ENCODE assay signal across 19 cellular contexts in genomic region chr6:167496707-167497106, GRCh38.
DNase-seq lines count a peak whose midpoint lies in the region; ATAC-seq and TF ChIP-seq lines count a peak whose summit lies in the region.
"Had no signal": no experiment of that assay in that cellular context is flagged by ENCODE, and none has a peak within 500 bp of the region (broad histone marks: within the 10 kb centered on the region; RNA-seq: fewer than 3 reads in every experiment).

No MANE protein-coding gene starts in this region.

- peaks cover 54% of the 10 kb centered on the region for H3K4me1 ChIP-seq in BLaER1
- peaks cover 12% of the 10 kb centered on the region for H3K4me1 ChIP-seq in endodermal cell (ENCODE audit: control insufficient read depth, insufficient read depth, low read length)
- H3K4me1 ChIP-seq in right lobe of liver, result peaks cover 0 to 63% (median 26%) of the 10 kb centered on the region in 4 donors
- no peaks in the 10 kb centered on the region for H3K4me1 ChIP-seq in prostate gland (replicated peaks)
- H3K4me1 ChIP-seq in HAP-1, result peaks cover 14% of the 10 kb centered on the region

- no peaks in the 10 kb centered on the region for H3K27me3 ChIP-seq in BLaER1
- H3K27me3 ChIP-seq in endodermal cell (ENCODE audit: control insufficient read depth, insufficient read depth, low read length, poor library complexity, severe bottlenecking), result no peaks in the 10 kb centered on the region
- H3K27me3 ChIP-seq in right lobe of liver, result no peaks in the 10 kb centered on the region
- no peaks in the 10 kb centered on the region for H3K27me3 ChIP-seq in prostate gland (replicated peaks; ENCODE audit: insufficient read depth)
- no peaks in the 10 kb centered on the region for H3K27me3 ChIP-seq in HAP-1 (ENCODE audit: low read depth)

- peak overlapping the region; percentile 79 for H3K4me2 ChIP-seq in BLaER1
- H3K4me2 ChIP-seq: SK-N-SH had no signal

- no peaks in the 10 kb centered on the region for H3K9me3 Mint-ChIP-seq in endodermal cell
- H3K9me3 Mint-ChIP-seq in HFFc6, result peaks cover 51% of the 10 kb centered on the region

- intact Hi-C loops in right lobe of liver (cut with DNase I) (no loop called here), prostate gland (cut with DNase I) (no loop called here), Right ventricle myocardium superior (cut with DNase I) (no loop called here)

- no peak overlapping the region for H3K9ac ChIP-seq in BLaER1
- H3K9ac ChIP-seq in endodermal cell (ENCODE audit: extremely low read depth, low read length, poor library complexity, severe bottlenecking), result no peak overlapping the region
- H3K9ac ChIP-seq: SK-N-SH had no signal

- H3K27me3 Mint-ChIP-seq in endodermal cell (ENCODE audit: insufficient read depth) (peaks cover 6% of the 10 kb centered on the region), HFFc6 (ENCODE audit: insufficient read depth) (peaks cover 4% of the 10 kb centered on the region; the same call in 1 of the 2 replicates)

- H3K4me1 Mint-ChIP-seq in endodermal cell (peaks cover 18% of the 10 kb centered on the region), HFFc6 (ENCODE audit: low read depth) (no peaks in the 10 kb centered on the region)

- ATAC-seq in right lobe of liver (no peak), HG03108 (IDR thresholded peaks at IDR 0.05; ENCODE audit: unreplicated experiment) (no peak), Right ventricle myocardium superior (ENCODE audit: poor library complexity) (no peak)

- WGBS in endodermal cell (ENCODE audit: insufficient coverage in 1 of 2, insufficient read length in 1 of 2), 2 experiments, result 86 to 92% methylated on average over 5 to 7 of the region's 7 CpGs
- 61% methylated on average over 5 of the region's 7 CpGs for WGBS in right lobe of liver (ENCODE audit: insufficient coverage, low coverage, low lambda C conversion rate, missing lambda C conversion rate)
- WGBS in prostate gland, result 86% methylated on average over 5 of the region's 7 CpGs

- DNase-seq in endodermal cell (no peak), right lobe of liver (no peak), prostate gland (ENCODE audit: low spot score) (no peak), Right ventricle myocardium superior (no peak), HFFc6 (no peak), HAP-1 (ENCODE audit: low spot score in 2 of 2) (no peak)
- DNase-seq: AML-193, DND-41, H7, IMR-90, NCI-H1048, NCI-H1436 treated with DMSO at 0.1 percent for 48 hours, NCI-H2029 treated with DMSO at 0.1 percent for 48 hours, SHP77 treated with DMSO at 0.1 percent for 48 hours had no signal

- H3K9me3 ChIP-seq in BLaER1 (peaks cover 14% of the 10 kb centered on the region; the same call in 1 of the 2 replicates), endodermal cell (ENCODE audit: control insufficient read depth, low read length) (no peaks in the 10 kb centered on the region), right lobe of liver (no peaks in the 10 kb centered on the region), prostate gland (no peaks in the 10 kb centered on the region), HAP-1 (no peaks in the 10 kb centered on the region)
- H3K9me3 ChIP-seq: SK-N-SH had no signal

- TF ChIP-seq POLR2A in right lobe of liver (IDR thresholded peaks at IDR 0.05), result no peak
- no peak for TF ChIP-seq POLR2A in prostate gland (IDR thresholded peaks at IDR 0.05)

- H3K36me3 ChIP-seq in BLaER1 (no peaks in the 10 kb centered on the region), endodermal cell (ENCODE audit: control insufficient read depth, insufficient read depth, low read length) (no peaks in the 10 kb centered on the region), right lobe of liver (no peaks in the 10 kb centered on the region), prostate gland (no peaks in the 10 kb centered on the region), HAP-1 (replicated peaks) (no peaks in the 10 kb centered on the region)

- H4K20me1 ChIP-seq in BLaER1, result no peaks in the 10 kb centered on the region

- no peaks in the 10 kb centered on the region for H3K36me3 Mint-ChIP-seq in endodermal cell (ENCODE audit: low read depth)
- H3K36me3 Mint-ChIP-seq in HFFc6 (ENCODE audit: low read depth), result peaks cover 9% of the 10 kb centered on the region

- H3K27ac Mint-ChIP-seq in endodermal cell, result no peak overlapping the region
- no peak overlapping the region for H3K27ac Mint-ChIP-seq in HFFc6

- in situ Hi-C loops in HAP-1 (cut with MboI; ENCODE audit: low sequenced_read_pairs), result no loop called here

- no peak overlapping the region for H3K4me3 Mint-ChIP-seq in endodermal cell
- H3K4me3 Mint-ChIP-seq in HFFc6, result no peak overlapping the region

- TF ChIP-seq CTCF in endodermal cell (conservative IDR thresholded peaks at IDR 0.05), result no peak
- TF ChIP-seq CTCF in right lobe of liver (IDR thresholded peaks at IDR 0.05), result no peak
- TF ChIP-seq CTCF in prostate gland (IDR thresholded peaks at IDR 0.05), result no peak
- TF ChIP-seq CTCF in HFFc6 (IDR thresholded peaks at IDR 0.05), result no peak

- H3K4me3 ChIP-seq in BLaER1, result no peak overlapping the region
- no peak overlapping the region for H3K4me3 ChIP-seq in endodermal cell (ENCODE audit: low read length)
- H3K4me3 ChIP-seq in right lobe of liver, result peak overlapping the region in 1 of 3 donors; percentile 62
- H3K4me3 ChIP-seq in prostate gland, result no peak overlapping the region
- no peak overlapping the region for H3K4me3 ChIP-seq in HAP-1

- H3K27ac ChIP-seq in BLaER1, result no peak overlapping the region
- H3K27ac ChIP-seq in endodermal cell (ENCODE audit: low read depth, low read length), result peak overlapping the region; percentile 64
- peak overlapping the region; percentile 45 to 93 (median 91) for H3K27ac ChIP-seq in right lobe of liver
- H3K27ac ChIP-seq in prostate gland, result peak overlapping the region; percentile 13 to 65
- H3K27ac ChIP-seq: 22Rv1, HL-60 had no signal
